In genomic region chr10:67883710-67884312, GRCh38 we compare ENCODE assay signal across 8 cellular contexts. TPM values are rescaled to one million over a fixed set of nuclear protein-coding genes. Genes with fewer than 3 reads are reported as not detected.
DNase-seq lines count a peak whose midpoint lies in the region; ATAC-seq, FAIRE-seq and TF ChIP-seq lines count a peak whose summit lies in the region.

No MANE protein-coding gene starts in this region.

- H3K27ac Mint-ChIP-seq in H9 = peak overlapping the region; percentile 97 to 98 (median 98)

- H3K14ac ChIP-seq in H9 (ENCODE audit: insufficient read depth, low read length) = 0 out of 2 replicates have a peak overlapping the region, but pooled peaks have one; percentile 42

- H2AK5ac ChIP-seq in H9 (ENCODE audit: insufficient read length, low read length) = no peak overlapping the region

- no peak overlapping the region for H3K56ac ChIP-seq in H9 (ENCODE audit: insufficient read length, low read depth, low read length)

- H3K4me1 Mint-ChIP-seq in H9 = peaks cover 17 to 29% of the 10 kb centered on the region in 2 experiments

- no peak overlapping the region for H4K5ac ChIP-seq in H9 (ENCODE audit: insufficient read length, low read depth, low read length)

- peak overlapping the region; percentile 79 for H3K9ac ChIP-seq in H9 (ENCODE audit: extremely low read depth, insufficient read length, low read length)

- H3K79me1 ChIP-seq in H9 (ENCODE audit: insufficient read depth, low read depth, low read length, poor library complexity, severe bottlenecking) = peaks cover 3% of the 10 kb centered on the region

- H3K27ac ChIP-seq in H9 (ENCODE audit: insufficient read length, low read depth, low read length) (peak overlapping the region; percentile 32), VCaP (peak overlapping the region; percentile 96), gastrocnemius medialis (peak overlapping the region; percentile 87 to 96 (median 94))

- TF ChIP-seq CTCF in H9 (conservative IDR thresholded peaks at IDR 0.05) = no peak
- TF ChIP-seq CTCF in VCaP (conservative IDR thresholded peaks at IDR 0.05) = no peak
- no peak for TF ChIP-seq CTCF in gastrocnemius medialis (IDR thresholded peaks at IDR 0.05 in 4 of 5, conservative IDR thresholded peaks at IDR 0.05 in 1 of 5)

- no peak overlapping the region for H4K91ac ChIP-seq in H9 (ENCODE audit: insufficient read length, low read depth, low read length)

- no CpG with 5 or more reads among the region's 13 CpGs for WGBS in H9 (ENCODE audit: extremely low coverage, insufficient read length, low lambda C conversion rate)

- peak; percentile 55 to 67 for ATAC-seq in gastrocnemius medialis
- no peak for ATAC-seq in GM19351 (IDR thresholded peaks at IDR 0.05; ENCODE audit: unreplicated experiment)
- ATAC-seq in HG02763 (IDR thresholded peaks at IDR 0.05; ENCODE audit: unreplicated experiment) = no peak

- H3K4ac ChIP-seq in H9 (ENCODE audit: low read depth, low read length) = no peak overlapping the region

- no peak overlapping the region for H3T11ph ChIP-seq in H9 (ENCODE audit: low read length)

- no peaks in the 10 kb centered on the region; the same call in 1 of the 2 replicates for H3K27me3 Mint-ChIP-seq in H9 (ENCODE audit: low read depth)

- H3K4me2 ChIP-seq in H9 (ENCODE audit: insufficient read depth, insufficient read length, low read length) = peak overlapping the region; percentile 87

- peak overlapping the region; percentile 85 to 97 for H3K4me3 Mint-ChIP-seq in H9

- H3K18ac ChIP-seq in H9 (ENCODE audit: insufficient read length, low read depth, low read length) = no peak overlapping the region

- in situ Hi-C loops in gastrocnemius medialis (cut with MboI; ENCODE audit: low sequenced_read_pairs in 4 of 4) = loop anchor here in 2 of 4 donors (10.0 to 25.0 kb wide), 3 partner anchors 178 to 453 kb away; partner anchors contain the start of genes HERC4 (in 1 of the 2), HNRNPH3 (in 1 of the 2) and PBLD (in 1 of the 2)

- no peak for TF ChIP-seq POLR2A in gastrocnemius medialis (IDR thresholded peaks at IDR 0.05)

- no peak overlapping the region for H3K23ac ChIP-seq in H9 (ENCODE audit: insufficient read length, low read depth, low read length)

- H3K4me3 ChIP-seq in gastrocnemius medialis = peak overlapping the region; percentile 74 to 86 (median 79)

- H3K23me2 ChIP-seq in H9 (ENCODE audit: insufficient read length, low read depth, low read length, poor library complexity, severe bottlenecking) = peaks cover 8% of the 10 kb centered on the region

- no peak overlapping the region for H4K8ac ChIP-seq in H9 (replicated peaks; ENCODE audit: insufficient read length, low read depth, low read length)

- intact Hi-C loops in gastrocnemius medialis (cut with DNase I; ENCODE audit: low total_unique reads) = loop anchor here (1.0 to 10.0 kb wide), 6 partner anchors 28 to 447 kb away; partner anchors contain the start of gene HERC4

- peaks cover 0 to 23% of the 10 kb centered on the region in 2 donors for H3K36me3 ChIP-seq in gastrocnemius medialis

- no peak overlapping the region for H2BK120ac ChIP-seq in H9 (ENCODE audit: low read depth, low read length, poor library complexity, severe bottlenecking)

- H2BK20ac ChIP-seq in H9 (ENCODE audit: low read depth, low read length, poor library complexity, severe bottlenecking) = no peak overlapping the region

- H3K9me3 ChIP-seq in H9 (ENCODE audit: control insufficient read depth, low read depth, low read length) (no peaks in the 10 kb centered on the region), gastrocnemius medialis (no peaks in the 10 kb centered on the region)

- no peak for FAIRE-seq in frontal cortex (lab: Jason Lieb, UNC)

- H3K36me3 Mint-ChIP-seq in H9 (ENCODE audit: insufficient read depth in 1 of 3, low read depth in 3 of 3) = peaks cover 21 to 33% (median 24%) of the 10 kb centered on the region in 3 experiments

- no peaks in the 10 kb centered on the region for H3K27me3 ChIP-seq in H9 (ENCODE audit: insufficient read depth, low read length)
- no peaks in the 10 kb centered on the region for H3K27me3 ChIP-seq in gastrocnemius medialis

- H2BK5ac ChIP-seq in H9 (ENCODE audit: insufficient read length, low read length) = no peak overlapping the region

- H4K20me1 ChIP-seq in H9 (ENCODE audit: control insufficient read depth, insufficient read depth, insufficient read length) = no peaks in the 10 kb centered on the region

- no peak overlapping the region for H2AFZ ChIP-seq in H9 (ENCODE audit: low read length)

- H3K4me1 ChIP-seq in H9 (ENCODE audit: insufficient read depth, low read length) = no peaks in the 10 kb centered on the region
- H3K4me1 ChIP-seq in gastrocnemius medialis = peaks cover 18% of the 10 kb centered on the region in 2 donors

- H3K79me2 ChIP-seq in H9 (ENCODE audit: insufficient read depth, low read length) = peaks cover 13% of the 10 kb centered on the region; the same call in 1 of the 2 replicates

- DNase-seq in H9 = no peak
- peak; percentile 16 to 20 for DNase-seq in frontal cortex (ENCODE audit: low spot score in 2 of 2)
- peak in 1 of 2 donors; percentile 16 for DNase-seq in gastrocnemius medialis
- no peak for DNase-seq in iPS-NIHi11 (ENCODE audit: low spot score)
- no peak for DNase-seq in effector CD8-positive, alpha-beta T cell (lab: John Stamatoyannopoulos, UW)

- H2BK15ac ChIP-seq in H9 (ENCODE audit: low read depth, low read length) = no peak overlapping the region

- no peak overlapping the region for H2BK12ac ChIP-seq in H9 (ENCODE audit: insufficient read length, low read depth, low read length)

- H3K9me3 Mint-ChIP-seq in H9 = peaks cover 0 to 2% of the 10 kb centered on the region in 2 experiments; a peak in 1 of 5 replicates

RNA-seq across cellular contexts. Expression of gene SIRT1, which starts 0.6 kb away (rescaled TPM):
- total RNA-seq in H9 (2021) (76.7 and 83.8 TPM in 2 replicates), frontal cortex (45.7 TPM), gastrocnemius medialis (10 to 100 TPM; 18.7 to 21.5 (median 19.9) TPM)

RNA-seq across cellular contexts. Expression of gene DNAJC12, which starts 45.8 kb away (rescaled TPM):
- total RNA-seq in H9 (2021) = 0.85 and 0.90 TPM in 2 replicates
- 4.5 TPM for total RNA-seq in frontal cortex
- total RNA-seq in gastrocnemius medialis = 10 to 100 TPM in 3 of 4 donors, 1 to 10 TPM in 1; 8.6 to 15.0 (median 11.9) TPM

Comparison
In these comparisons a context has a peak if more than half of its experiments do, and no peak if none do; other contexts are left out.
1. DNase-seq: peak in frontal cortex (2 of 2); none in H9 (single experiment), iPS-NIHi11 (single experiment) and effector CD8-positive, alpha-beta T cell (single experiment).
2. H3K27ac ChIP-seq: peak in every context shown above with its lines; median percentile 96 in VCaP; 94 in gastrocnemius medialis; 32 in H9.
3. ATAC-seq: peak in gastrocnemius medialis (2 of 2); none in GM19351 (single experiment) and HG02763 (single experiment).